ENCODE assay signal across 22 cellular contexts in the genomic region with DNA sequence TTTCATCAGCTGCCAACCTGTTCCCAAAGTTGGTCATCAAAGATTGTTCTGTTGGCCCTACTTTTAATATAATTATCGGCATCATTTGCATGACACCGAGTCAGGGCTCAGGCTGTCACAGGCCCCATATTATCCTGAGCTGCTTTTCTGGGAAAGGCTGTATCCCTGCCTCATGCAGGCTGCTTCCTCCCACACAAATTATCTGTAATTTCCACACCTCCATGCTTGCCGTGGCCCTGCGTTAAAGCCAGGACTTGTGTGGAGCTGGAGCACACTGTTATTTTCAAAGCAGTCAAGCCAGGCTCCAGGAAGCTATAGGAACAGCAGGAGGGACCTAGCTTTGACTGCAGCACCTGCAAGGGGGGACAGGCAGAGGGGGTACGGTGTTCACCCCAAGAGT. TPM values are rescaled to one million over a fixed set of nuclear protein-coding genes. Genes with fewer than 3 reads are reported as not detected.
DNase-seq lines count a peak whose midpoint lies in the region; ATAC-seq and TF ChIP-seq lines count a peak whose summit lies in the region.
"Had no signal": no experiment of that assay in that cellular context is flagged by ENCODE, and none has a peak within 500 bp of the region (broad histone marks: within the 10 kb centered on the region; RNA-seq: fewer than 3 reads in every experiment).

No MANE protein-coding gene starts in this region.

- H3K4me3 Mint-ChIP-seq in brain: no peak overlapping the region
- no peak overlapping the region for H3K4me3 Mint-ChIP-seq in neural progenitor cell
- H3K4me3 Mint-ChIP-seq: CD14-positive monocyte; CD4-positive, alpha-beta T cell; CD8-positive, alpha-beta memory T cell had no signal

- H3K4me1 Mint-ChIP-seq in brain: peaks cover 94% of the 10 kb centered on the region
- H3K4me1 Mint-ChIP-seq in neural progenitor cell: peaks cover 74% of the 10 kb centered on the region
- H3K4me1 Mint-ChIP-seq: CD14-positive monocyte had no signal

- H3K27me3 Mint-ChIP-seq in brain: no peaks in the 10 kb centered on the region
- H3K27me3 Mint-ChIP-seq in neural progenitor cell (ENCODE audit: insufficient read depth, low read depth): peaks cover 27% of the 10 kb centered on the region

- ATAC-seq in psoas muscle: no peak
- ATAC-seq: A549 had no signal

- H3K27me3 ChIP-seq in Karpas-422 (ENCODE audit: low read length) (no peaks in the 10 kb centered on the region), neural progenitor cell (peaks cover 96% of the 10 kb centered on the region), psoas muscle (ENCODE audit: insufficient read depth in 3 of 3, low read length in 2 of 3) (peaks cover 0 to 12% (median 3%) of the 10 kb centered on the region in 3 donors)

- peak overlapping the region; percentile 91 for H3K4me2 ChIP-seq in Karpas-422 (ENCODE audit: low read depth, low read length, poor library complexity, severe bottlenecking)
- H3K4me2 ChIP-seq in neural progenitor cell: no peak overlapping the region
- H3K4me2 ChIP-seq: A549; BLaER1 treated with 17β-estradiol and CSF1 and Interleukin-3, amounts not matched to agents 10 nM and 100 nM had no signal

- H3K4me1 ChIP-seq in Karpas-422 (ENCODE audit: low read length) (peaks cover 79% of the 10 kb centered on the region), neural progenitor cell (peaks cover 30% of the 10 kb centered on the region), psoas muscle (no peaks in the 10 kb centered on the region)
- H3K4me1 ChIP-seq: A549; BLaER1 treated with 17β-estradiol and CSF1 and Interleukin-3, amounts not matched to agents 10 nM and 100 nM had no signal

- H3K9me3 Mint-ChIP-seq in brain (peaks cover 0 to 3% (median 0%) of the 10 kb centered on the region in 5 experiments), neural progenitor cell (peaks cover 2% of the 10 kb centered on the region)
- H3K9me3 Mint-ChIP-seq: CD4-positive, alpha-beta T cell; CD8-positive, alpha-beta memory T cell had no signal

- H3K9ac ChIP-seq in Karpas-422 (ENCODE audit: low read length): peak overlapping the region; percentile 69
- H3K9ac ChIP-seq in neural progenitor cell: no peak overlapping the region
- H3K9ac ChIP-seq: BLaER1 treated with 17β-estradiol and CSF1 and Interleukin-3, amounts not matched to agents 10 nM and 100 nM had no signal

- H3K27ac ChIP-seq in Karpas-422 (ENCODE audit: low read length) (peak overlapping the region; percentile 95), neural progenitor cell (no peak overlapping the region), psoas muscle (no peak overlapping the region)
- H3K27ac ChIP-seq: A549; BLaER1 treated with 17β-estradiol and CSF1 and Interleukin-3, amounts not matched to agents 10 nM and 100 nM had no signal

- H3K79me2 ChIP-seq in Karpas-422 (ENCODE audit: low read length) (no peaks in the 10 kb centered on the region), neural progenitor cell (ENCODE audit: low read depth) (no peaks in the 10 kb centered on the region)

- intact Hi-C loops in psoas muscle (cut with DNase I): no loop called here

- no peaks in the 10 kb centered on the region for H3K9me3 ChIP-seq in Karpas-422 (ENCODE audit: low read length)
- no peaks in the 10 kb centered on the region for H3K9me3 ChIP-seq in neural progenitor cell (ENCODE audit: low read depth)
- H3K9me3 ChIP-seq in psoas muscle: no peaks in the 10 kb centered on the region
- H3K9me3 ChIP-seq: A549; BE2C; BLaER1 treated with 17β-estradiol and CSF1 and Interleukin-3, amounts not matched to agents 10 nM and 100 nM had no signal

- H3K4me3 ChIP-seq in Karpas-422 (ENCODE audit: low read length) (peak overlapping the region; percentile 21; the same call in 1 of the 2 replicates), neural progenitor cell (no peak overlapping the region), psoas muscle (no peak overlapping the region)
- H3K4me3 ChIP-seq: A549; BLaER1 treated with 17β-estradiol and CSF1 and Interleukin-3, amounts not matched to agents 10 nM and 100 nM had no signal

- DNase-seq in Karpas-422 (no peak), neural progenitor cell (ENCODE audit: low spot score) (no peak), putamen (ENCODE audit: low spot score) (peak; percentile 53), NCI-H1417 treated with DMSO at 0.1 percent for 48 hours (lab: John Stamatoyannopoulos, UW) (no peak), psoas muscle (no peak)
- no peak for DNase-seq in activated effector memory CD4-positive, alpha-beta T cell treated with anti-CD3 and anti-CD28 coated beads, Interleukin-2, amount 50 U/mL, for 16 hours
- DNase-seq: 8988T; ACHN; AML-193; BE2C; CD4-positive, alpha-beta T cell; CD8-positive, alpha-beta memory T cell; DMS 273 treated with DMSO at 0.1 percent for 48 hours; DMS79; EL; GDM1; GOT3; HCEC 1CT had no signal

- no peaks in the 10 kb centered on the region for H3K36me3 ChIP-seq in Karpas-422 (ENCODE audit: insufficient read depth, low read length)
- H3K36me3 ChIP-seq in neural progenitor cell: no peaks in the 10 kb centered on the region
- no peaks in the 10 kb centered on the region for H3K36me3 ChIP-seq in psoas muscle (ENCODE audit: insufficient read depth in 1 of 2, low read depth in 1 of 2)
- H3K36me3 ChIP-seq: BE2C; BLaER1 treated with 17β-estradiol and CSF1 and Interleukin-3, amounts not matched to agents 10 nM and 100 nM had no signal

- H3K36me3 Mint-ChIP-seq in brain: no peaks in the 10 kb centered on the region
- no peaks in the 10 kb centered on the region for H3K36me3 Mint-ChIP-seq in neural progenitor cell
- H3K36me3 Mint-ChIP-seq: CD14-positive monocyte; CD8-positive, alpha-beta memory T cell had no signal

- H3K9me2 ChIP-seq in Karpas-422 (replicated peaks; ENCODE audit: insufficient read depth, low read length): no peaks in the 10 kb centered on the region

- WGBS in psoas muscle, 3 donors: 70 to 82% (median 76%) methylated on average over 5 of the region's 5 CpGs

- peaks cover 29% of the 10 kb centered on the region for H3F3A ChIP-seq in neural progenitor cell (ENCODE audit: low read depth)

- H4K20me1 ChIP-seq in Karpas-422 (ENCODE audit: insufficient read depth, low read depth, low read length) (no peaks in the 10 kb centered on the region), neural progenitor cell (ENCODE audit: low read depth) (peaks cover 65% of the 10 kb centered on the region)

- H2AFZ ChIP-seq in Karpas-422 (ENCODE audit: low read length) (peak overlapping the region; percentile 9; the same call in 1 of the 2 replicates), neural progenitor cell (replicated peaks) (no peak overlapping the region)

- TF ChIP-seq CTCF in brain (conservative IDR thresholded peaks at IDR 0.05) (no peak), neural progenitor cell (IDR thresholded peaks at IDR 0.05) (no peak), psoas muscle (IDR thresholded peaks at IDR 0.05) (no peak)

- H3K27ac Mint-ChIP-seq in brain (peak overlapping the region in 3 of 5 experiments; percentile 13 to 70 (median 61)), neural progenitor cell (peak overlapping the region; percentile 75)
- H3K27ac Mint-ChIP-seq: CD14-positive monocyte; CD4-positive, alpha-beta T cell; CD8-positive, alpha-beta memory T cell had no signal

RNA-seq across cellular contexts. Expression of a gene that starts 5.4 kb away (rescaled TPM):
- 0.25 and 0.52 TPM in 2 replicates for total RNA-seq in Karpas-422 (2014; rRNA removed; shearing (Covaris generic); ENCODE audit: low replicate concordance)
- 16.3 TPM for polyA plus RNA-seq in brain (ENCODE audit: insufficient read depth, low read depth, low replicate concordance)
- 0.39 and 0.56 TPM in 2 replicates for total RNA-seq in neural progenitor cell (ENCODE audit: low replicate concordance)
- 1 to 10 TPM in 3 of 4 donors, under 1 TPM in 1; 0.79 to 6.6 (median 1.8) TPM for total RNA-seq in psoas muscle
- 1 to 10 TPM in 1 of 3 donors, under 1 TPM in 2; 0.40 to 1.2 (median 0.69) TPM for polyA plus RNA-seq in psoas muscle
- total RNA-seq: CD4-positive, alpha-beta T cell; CD8-positive, alpha-beta memory T cell had no signal
- polyA plus RNA-seq: CD14-positive monocyte; CD8-positive, alpha-beta memory T cell had no signal
